Comparison of ENCODE assay signal across 8 cellular contexts in the genomic region with DNA sequence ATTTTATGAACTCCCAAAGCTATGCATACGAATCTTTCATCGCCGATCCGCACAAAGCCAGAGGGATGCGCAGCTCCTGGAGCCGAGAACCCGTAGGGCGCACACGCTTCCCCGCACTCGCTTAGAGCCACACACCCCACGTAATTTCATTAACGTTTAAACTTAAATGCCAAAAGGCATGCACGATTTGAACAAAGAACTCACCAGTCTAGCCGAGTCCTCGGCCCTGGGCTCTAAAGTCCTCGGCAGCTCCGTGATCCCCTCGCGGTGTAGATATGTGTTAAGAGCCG. TPM values are rescaled to one million over a fixed set of nuclear protein-coding genes. Genes with fewer than 3 reads are reported as not detected.
A peak's percentile ranks its signal among the peaks of the same experiment; 100 is the strongest.
DNase-seq lines count a peak whose midpoint lies in the region; ATAC-seq, FAIRE-seq and TF ChIP-seq lines count a peak whose summit lies in the region.

No MANE protein-coding gene starts in this region.

- DNase-seq in SK-N-SH (no peak), cardiac muscle cell (ENCODE audit: low read depth in 1 of 2, low spot score in 1 of 2) (no peak), frontal cortex (ENCODE audit: low spot score in 2 of 2) (no peak)
- DNase-seq in activated effector memory CD4-positive, alpha-beta T cell treated with anti-CD3 and anti-CD28 coated beads, Interleukin-2, amount 50 U/mL, for 16 hours: no peak

- TF ChIP-seq RAD21 in SK-N-SH (IDR thresholded peaks at IDR 0.05; ENCODE audit: low read length): no peak

- peak; percentile 28 for ATAC-seq in GM18867 (IDR thresholded peaks at IDR 0.05; ENCODE audit: unreplicated experiment)
- no peak for ATAC-seq in HG02884 (IDR thresholded peaks at IDR 0.05; ENCODE audit: unreplicated experiment)
- no peak for ATAC-seq in GM19467 (IDR thresholded peaks at IDR 0.05; ENCODE audit: unreplicated experiment)

- no peaks in the 10 kb centered on the region for H3K9me2 ChIP-seq in SK-N-SH

- peaks cover 44% of the 10 kb centered on the region for H3K79me2 ChIP-seq in SK-N-SH (ENCODE audit: insufficient read depth)

- H3K27ac ChIP-seq in SK-N-SH (ENCODE audit: low read depth in 2 of 2, low read length in 1 of 2): peak overlapping the region in 1 of 2 experiments; percentile 77; a peak in 2 of 4 replicates
- H3K27ac ChIP-seq in cardiac muscle cell: peak overlapping the region; percentile 67
- H3K27ac ChIP-seq in rectal smooth muscle tissue (ENCODE audit: low read depth, low read length): peak overlapping the region; percentile 90

- H4K20me1 ChIP-seq in SK-N-SH (ENCODE audit: insufficient read depth): peaks cover 8% of the 10 kb centered on the region; the same call in 1 of the 2 replicates

- H3K4me1 ChIP-seq in SK-N-SH (ENCODE audit: control insufficient read depth in 1 of 2, insufficient read depth in 2 of 2, low read depth in 1 of 2, low read length in 1 of 2) (peaks cover 0 to 4% of the 10 kb centered on the region in 2 experiments; a peak in 3 of 4 replicates), cardiac muscle cell (ENCODE audit: low read depth) (no peaks in the 10 kb centered on the region), rectal smooth muscle tissue (ENCODE audit: control insufficient read depth, insufficient read depth, low read length) (peaks cover 2% of the 10 kb centered on the region)

- TF ChIP-seq EP300 in SK-N-SH (IDR thresholded peaks at IDR 0.05; ENCODE audit: borderline replicate concordance in 1 of 2, low read depth in 1 of 2, low read length in 1 of 2): no peak

- H3K4me3 ChIP-seq in SK-N-SH (ENCODE audit: low read depth in 2 of 2, low read length in 1 of 2): peak overlapping the region; percentile 60 to 74
- H3K4me3 ChIP-seq in cardiac muscle cell: peak overlapping the region; percentile 75
- peak overlapping the region; percentile 89 for H3K4me3 ChIP-seq in rectal smooth muscle tissue (ENCODE audit: low read length)

- H2AFZ ChIP-seq in SK-N-SH (ENCODE audit: low read depth): peak overlapping the region; percentile 67; the same call in 1 of the 2 replicates

- H3K36me3 ChIP-seq in SK-N-SH (replicated peaks in 1 of 2; ENCODE audit: control insufficient read depth in 1 of 2, insufficient read depth in 2 of 2, low read length in 1 of 2) (no peaks in the 10 kb centered on the region), cardiac muscle cell (no peaks in the 10 kb centered on the region), rectal smooth muscle tissue (ENCODE audit: control insufficient read depth, insufficient read depth, low read length) (no peaks in the 10 kb centered on the region)

- H3F3A ChIP-seq in SK-N-SH (replicated peaks; ENCODE audit: insufficient read depth): no peaks in the 10 kb centered on the region

- under 1% methylated on average over 21 of the region's 21 CpGs for WGBS in SK-N-SH (ENCODE audit: low lambda C conversion rate)

- CTCF ChIA-PET in SK-N-SH (lab: Yijun Ruan, JAX): interaction anchor here (1.1 to 1.5 kb wide), 3 partner anchors 13 to 865 kb away, joined by 3 to 10 read pairs (median 4); no protein-coding TSS in a partner anchor

- H3K9me3 ChIP-seq in SK-N-SH (peaks cover 4% of the 10 kb centered on the region; the same call in 1 of the 2 replicates), cardiac muscle cell (ENCODE audit: low read depth) (no peaks in the 10 kb centered on the region)

- H3K9ac ChIP-seq in SK-N-SH: peak overlapping the region; percentile 86
- H3K9ac ChIP-seq in rectal smooth muscle tissue (ENCODE audit: low read length): peak overlapping the region; percentile 80

- no peak for FAIRE-seq in frontal cortex (lab: Jason Lieb, UNC)

- H3K27me3 ChIP-seq in SK-N-SH (ENCODE audit: insufficient read depth) (peaks cover 20% of the 10 kb centered on the region; the same call in 1 of the 2 replicates), cardiac muscle cell (no peaks in the 10 kb centered on the region), rectal smooth muscle tissue (ENCODE audit: control insufficient read depth, insufficient read depth, low read length) (no peaks in the 10 kb centered on the region)

- TF ChIP-seq CTCF in SK-N-SH (IDR thresholded peaks at IDR 0.05): no peak; the same call in 1 of the 2 replicates
- TF ChIP-seq CTCF in cardiac muscle cell (IDR thresholded peaks at IDR 0.05; ENCODE audit: low read depth, low read length): no peak

- H3K4me2 ChIP-seq in SK-N-SH: peak overlapping the region; percentile 85

- POLR2A ChIA-PET in SK-N-SH (lab: Yijun Ruan, JAX): no interaction called here

TF ChIP-seq in SK-N-SH, 30 proteins besides CTCF, POLR2A, EP300 and RAD21:
- TF ChIP-seq JUND (IDR thresholded peaks at IDR 0.05) (no peak), MXI1 (IDR thresholded peaks at IDR 0.05; ENCODE audit: low read depth, low read length) (no peak), FOSL2 (IDR thresholded peaks at IDR 0.05; ENCODE audit: borderline replicate concordance, low read depth) (no peak), POLR2AphosphoS5 (IDR thresholded peaks at IDR 0.05; ENCODE audit: low read depth, low read length) (no peak), RCOR1 (IDR thresholded peaks at IDR 0.05; ENCODE audit: low read length) (no peak), RXRA (IDR thresholded peaks at IDR 0.05; ENCODE audit: borderline replicate concordance, low read depth) (no peak), TAF1 (IDR thresholded peaks at IDR 0.05; ENCODE audit: borderline replicate concordance, low read depth, low read length) (no peak), TEAD4 (IDR thresholded peaks at IDR 0.05; ENCODE audit: borderline replicate concordance, insufficient read depth) (no peak), ELF1 (IDR thresholded peaks at IDR 0.05) (no peak), EZH2phosphoT487 (IDR thresholded peaks at IDR 0.05; ENCODE audit: borderline replicate concordance, low read depth) (no peak), NFIC (IDR thresholded peaks at IDR 0.05; ENCODE audit: borderline replicate concordance) (no peak), CHD2 (IDR thresholded peaks at IDR 0.05; ENCODE audit: low read length, partially characterized antibody) (no peak), FOXJ3 (CRISPR knock-in tag; IDR thresholded peaks at IDR 0.05) (no peak), FOXM1 (IDR thresholded peaks at IDR 0.05; ENCODE audit: low read depth) (no peak), MEF2A (IDR thresholded peaks at IDR 0.05; ENCODE audit: borderline replicate concordance, low read depth) (no peak)
- TF ChIP-seq, protein P1, sequence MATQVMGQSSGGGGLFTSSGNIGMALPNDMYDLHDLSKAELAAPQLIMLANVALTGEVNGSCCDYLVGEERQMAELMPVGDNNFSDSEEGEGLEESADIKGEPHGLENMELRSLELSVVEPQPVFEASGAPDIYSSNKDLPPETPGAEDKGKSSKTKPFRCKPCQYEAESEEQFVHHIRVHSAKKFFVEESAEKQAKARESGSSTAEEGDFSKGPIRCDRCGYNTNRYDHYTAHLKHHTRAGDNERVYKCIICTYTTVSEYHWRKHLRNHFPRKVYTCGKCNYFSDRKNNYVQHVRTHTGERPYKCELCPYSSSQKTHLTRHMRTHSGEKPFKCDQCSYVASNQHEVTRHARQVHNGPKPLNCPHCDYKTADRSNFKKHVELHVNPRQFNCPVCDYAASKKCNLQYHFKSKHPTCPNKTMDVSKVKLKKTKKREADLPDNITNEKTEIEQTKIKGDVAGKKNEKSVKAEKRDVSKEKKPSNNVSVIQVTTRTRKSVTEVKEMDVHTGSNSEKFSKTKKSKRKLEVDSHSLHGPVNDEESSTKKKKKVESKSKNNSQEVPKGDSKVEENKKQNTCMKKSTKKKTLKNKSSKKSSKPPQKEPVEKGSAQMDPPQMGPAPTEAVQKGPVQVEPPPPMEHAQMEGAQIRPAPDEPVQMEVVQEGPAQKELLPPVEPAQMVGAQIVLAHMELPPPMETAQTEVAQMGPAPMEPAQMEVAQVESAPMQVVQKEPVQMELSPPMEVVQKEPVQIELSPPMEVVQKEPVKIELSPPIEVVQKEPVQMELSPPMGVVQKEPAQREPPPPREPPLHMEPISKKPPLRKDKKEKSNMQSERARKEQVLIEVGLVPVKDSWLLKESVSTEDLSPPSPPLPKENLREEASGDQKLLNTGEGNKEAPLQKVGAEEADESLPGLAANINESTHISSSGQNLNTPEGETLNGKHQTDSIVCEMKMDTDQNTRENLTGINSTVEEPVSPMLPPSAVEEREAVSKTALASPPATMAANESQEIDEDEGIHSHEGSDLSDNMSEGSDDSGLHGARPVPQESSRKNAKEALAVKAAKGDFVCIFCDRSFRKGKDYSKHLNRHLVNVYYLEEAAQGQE (IDR thresholded peaks at IDR 0.05; ENCODE audit: low read depth, low read length): no peak
- TF ChIP-seq, protein P2, sequence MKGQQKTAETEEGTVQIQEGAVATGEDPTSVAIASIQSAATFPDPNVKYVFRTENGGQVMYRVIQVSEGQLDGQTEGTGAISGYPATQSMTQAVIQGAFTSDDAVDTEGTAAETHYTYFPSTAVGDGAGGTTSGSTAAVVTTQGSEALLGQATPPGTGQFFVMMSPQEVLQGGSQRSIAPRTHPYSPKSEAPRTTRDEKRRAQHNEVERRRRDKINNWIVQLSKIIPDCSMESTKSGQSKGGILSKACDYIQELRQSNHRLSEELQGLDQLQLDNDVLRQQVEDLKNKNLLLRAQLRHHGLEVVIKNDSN (IDR thresholded peaks at IDR 0.05; ENCODE audit: borderline replicate concordance, low read depth): no peak

RNA-seq across cellular contexts. Expression of a gene that starts 2.4 kb away (rescaled TPM):
- polyA plus RNA-seq in SK-N-SH (2012; rRNA removed) (32.2 and 41.3 TPM in 2 replicates), cardiac muscle cell (15.8 and 21.7 TPM in 2 replicates)
- 24.5 and 30.8 TPM in 2 replicates for polyA plus RNA-seq in SK-N-SH (2012; cell fraction: cytosol; rRNA removed)
- polyA plus RNA-seq in SK-N-SH (2012; cell fraction: nucleus; rRNA removed): 76.0 and 102 TPM in 2 replicates
- total RNA-seq in cardiac muscle cell (82.3 and 98.1 TPM in 2 replicates), frontal cortex (26.9 TPM)
